ENCODE assay signal across 25 cellular contexts in the genomic region with DNA sequence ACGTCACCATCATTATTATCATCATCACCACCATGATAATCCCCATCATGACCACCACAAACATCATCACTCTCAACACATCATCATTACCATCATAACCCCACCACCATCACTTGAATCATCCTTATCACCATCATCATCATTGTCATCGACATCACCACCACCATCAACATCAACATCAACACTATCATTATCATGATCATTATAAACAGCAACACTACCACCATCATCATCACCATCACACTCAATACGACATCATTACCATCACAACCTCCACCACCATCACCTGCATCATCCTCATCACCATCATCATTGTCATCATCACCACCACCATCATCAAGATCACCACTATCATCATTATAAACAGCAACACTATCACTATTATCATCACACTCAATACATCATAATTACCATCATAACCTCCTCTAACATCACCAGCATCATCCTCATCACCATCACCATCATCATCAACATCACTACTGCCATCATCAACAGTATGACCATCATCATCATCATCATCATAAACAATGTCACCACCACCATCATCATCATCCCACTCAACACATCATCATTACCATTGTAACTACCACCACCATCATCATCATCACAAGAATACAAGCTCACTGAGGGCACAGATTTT.
DNase-seq lines count a peak whose midpoint lies in the region; FAIRE-seq and TF ChIP-seq lines count a peak whose summit lies in the region.
"Had no signal": no experiment of that assay in that cellular context is flagged by ENCODE, and none has a peak within 500 bp of the region (broad histone marks: within the 10 kb centered on the region; RNA-seq: fewer than 3 reads in every experiment).

No MANE protein-coding gene starts in this region.

- no peak for TF ChIP-seq CTCF in HEK293 (tag by site-specific recombination; IDR thresholded peaks at IDR 0.05)

- no peak overlapping the region for H3K27ac ChIP-seq in HEK293 (ENCODE audit: extremely low read depth, low read depth, low read length)
- H3K27ac ChIP-seq: BLaER1 had no signal

- DNase-seq in HTR-8/SVneo (ENCODE audit: insufficient read length, low spot score): no peak
- no peak for DNase-seq in urothelium cell line (ENCODE audit: low spot score)
- no peak for DNase-seq in T-helper 1 cell
- DNase-seq in activated CD8-positive, alpha-beta memory T cell treated with anti-CD3 and anti-CD28 coated beads, Interleukin-2, amount 50 U/mL, for 48 hours: no peak
- DNase-seq: 8988T; ACHN; BE2C; C1 segment of cervical spinal cord; CD4-positive, alpha-beta memory T cell; CD4-positive, CD25-positive, alpha-beta regulatory T cell; CD8-positive, alpha-beta memory T cell; COR-L47; DMS 273 treated with DMSO at 0.1 percent for 48 hours; DMS153; DMS53; DMS79; DND-41; EL; GDM1 had no signal

- H3K4me3 ChIP-seq in HEK293 (ENCODE audit: low read depth, low read length): no peak overlapping the region
- H3K4me3 ChIP-seq: BLaER1, GM12878 had no signal

- H3K36me3 ChIP-seq in HEK293 (ENCODE audit: control insufficient read depth in 2 of 2, insufficient read depth in 1 of 2, low read length in 2 of 2): no peaks in the 10 kb centered on the region
- H3K36me3 ChIP-seq: BE2C, BLaER1 had no signal

- no peaks in the 10 kb centered on the region for H3K4me1 ChIP-seq in HEK293 (ENCODE audit: control insufficient read depth, insufficient read depth, low read length)
- H3K4me1 ChIP-seq: BE2C, BLaER1 had no signal

- FAIRE-seq in HTR-8/SVneo (lab: Jason Lieb, UNC) (peak; percentile 97), urothelium cell line (lab: Jason Lieb, UNC) (peak; percentile 77)
- FAIRE-seq: A204.1, GM12878, GM12892, GM18507 had no signal

- CTCF ChIA-PET in HEK293 (lab: Yijun Ruan, JAX): no interaction called here

- no peaks in the 10 kb centered on the region for H3K9me3 ChIP-seq in HEK293 (ENCODE audit: control insufficient read depth, insufficient read depth, low read depth, low read length)
- H3K9me3 ChIP-seq: BE2C, BLaER1 had no signal

- POLR2A ChIA-PET in HEK293 (lab: Yijun Ruan, JAX): no interaction called here

TF ChIP-seq in HEK293, 187 proteins besides CTCF, POLR2A, EP300 and RAD21 (continues in another document):
- no peak for TF ChIP-seq SP7 (tag by site-specific recombination; IDR thresholded peaks at IDR 0.05)
- TF ChIP-seq ZNF776 (tag by site-specific recombination; IDR thresholded peaks at IDR 0.05; ENCODE audit: borderline replicate concordance): 0 out of 2 replicates have a peak, but pooled peaks have one; percentile 28
- 0 out of 2 replicates have a peak, but pooled peaks have one; percentile 34 for TF ChIP-seq ZNF280C (tag by site-specific recombination; IDR thresholded peaks at IDR 0.05)
- 0 out of 2 replicates have a peak, but pooled peaks have one; percentile 34 for TF ChIP-seq ZNF707 (tag by site-specific recombination; IDR thresholded peaks at IDR 0.05)
- peak; percentile 89 for TF ChIP-seq ZNF513 (tag by site-specific recombination; IDR thresholded peaks at IDR 0.05)
- no peak for TF ChIP-seq ZFP37 (tag by site-specific recombination; IDR thresholded peaks at IDR 0.05)
- TF ChIP-seq ZNF792 (tag by site-specific recombination; IDR thresholded peaks at IDR 0.05): no peak
- TF ChIP-seq ZNF148 (tag by site-specific recombination; IDR thresholded peaks at IDR 0.05; ENCODE audit: borderline replicate concordance): peak; percentile 62; the same call in 1 of the 2 replicates
- TF ChIP-seq ZBTB7A (tag by site-specific recombination; IDR thresholded peaks at IDR 0.05; ENCODE audit: low read depth): 0 out of 2 replicates have a peak, but pooled peaks have one; percentile 21
- no peak for TF ChIP-seq ZBTB20 (tag by site-specific recombination; IDR thresholded peaks at IDR 0.05)
- TF ChIP-seq KLF8 (tag by site-specific recombination; IDR thresholded peaks at IDR 0.05): no peak
- no peak for TF ChIP-seq ZFP69B (tag by site-specific recombination; IDR thresholded peaks at IDR 0.05)
- TF ChIP-seq BCL11B (tag by site-specific recombination; IDR thresholded peaks at IDR 0.05; ENCODE audit: low read depth): no peak
- no peak for TF ChIP-seq KLF16 (tag by site-specific recombination; IDR thresholded peaks at IDR 0.05)
- no peak for TF ChIP-seq ZNF274 (IDR thresholded peaks at IDR 0.05; ENCODE audit: low read length)
- TF ChIP-seq ZNF274 (tag by site-specific recombination; IDR thresholded peaks at IDR 0.05; ENCODE audit: borderline replicate concordance): no peak
- no peak for TF ChIP-seq ZNF777 (tag by site-specific recombination; IDR thresholded peaks at IDR 0.05; ENCODE audit: borderline replicate concordance)
- peak; percentile 73; the same call in 1 of the 2 replicates for TF ChIP-seq ZNF785 (tag by site-specific recombination; IDR thresholded peaks at IDR 0.05)
- no peak for TF ChIP-seq KLF17 (tag by site-specific recombination; IDR thresholded peaks at IDR 0.05)
- no peak for TF ChIP-seq ZNF580 (tag by site-specific recombination; IDR thresholded peaks at IDR 0.05)
- TF ChIP-seq ZNF169 (tag by site-specific recombination; IDR thresholded peaks at IDR 0.05): peak; percentile 71; the same call in 1 of the 2 replicates
- peak; percentile 39; the same call in 1 of the 2 replicates for TF ChIP-seq YY2 (tag by site-specific recombination; IDR thresholded peaks at IDR 0.05)
- TF ChIP-seq ZNF2 (tag by site-specific recombination; IDR thresholded peaks at IDR 0.05): no peak
- TF ChIP-seq ZNF600 (tag by site-specific recombination; IDR thresholded peaks at IDR 0.05): no peak
- no peak for TF ChIP-seq KLF1 (tag by site-specific recombination; IDR thresholded peaks at IDR 0.05)
